Comparison of ENCODE assay signal across 8 cellular contexts in the genomic region with DNA sequence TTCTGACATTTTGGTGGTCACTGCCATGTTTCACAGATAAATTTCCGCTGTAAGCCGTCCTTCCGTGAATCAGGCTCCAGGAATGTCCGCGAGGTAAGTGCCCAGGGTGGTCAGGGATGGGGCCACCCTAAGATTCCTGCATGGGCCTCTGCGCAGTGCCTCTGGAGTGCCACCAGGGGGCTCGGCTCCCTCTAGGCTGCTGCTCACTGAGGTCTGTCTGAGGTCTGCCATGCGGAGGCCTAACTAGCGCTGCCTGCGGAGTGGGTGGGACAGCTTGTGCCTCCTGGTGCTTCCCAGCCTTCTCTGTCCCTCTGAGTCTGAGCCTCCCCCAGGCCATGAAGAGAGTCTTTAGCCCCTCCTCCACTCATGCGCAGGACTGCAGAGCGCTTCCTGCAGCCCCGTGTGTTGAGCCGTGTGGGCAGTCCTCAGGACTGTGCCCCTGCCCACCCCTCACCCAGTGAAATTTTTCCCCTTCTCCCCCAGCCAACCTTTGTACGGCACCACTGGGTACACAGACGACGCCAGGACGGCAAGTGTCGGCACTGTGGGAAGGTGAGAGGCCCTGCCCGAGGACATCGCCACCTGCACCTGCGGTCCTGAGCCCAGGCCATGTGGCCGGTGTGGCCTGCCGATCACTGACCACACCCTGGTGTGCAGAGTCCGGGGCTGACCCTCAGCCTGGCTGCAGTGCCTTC. TPM values are rescaled to one million over a fixed set of nuclear protein-coding genes. Genes with fewer than 3 reads are reported as not detected.
DNase-seq lines count a peak whose midpoint lies in the region; ATAC-seq and TF ChIP-seq lines count a peak whose summit lies in the region.

No MANE protein-coding gene starts in this region.

- H3K27me3 ChIP-seq in HL-60 (ENCODE audit: insufficient read depth, poor library complexity, severe bottlenecking) (no peaks in the 10 kb centered on the region), right atrium auricular region (no peaks in the 10 kb centered on the region)

- TF ChIP-seq CTCF in GM12872 (IDR thresholded peaks at IDR 0.05; ENCODE audit: insufficient read depth, low read depth, low read length) (peak; percentile 100), HL-60 (IDR thresholded peaks at IDR 0.05; ENCODE audit: insufficient read depth, low read length) (peak; percentile 95), right atrium auricular region (IDR thresholded peaks at IDR 0.05) (peak; percentile 64 to 87)

- H3K27ac ChIP-seq in HL-60 (replicated peaks) = no peak overlapping the region
- no peak overlapping the region for H3K27ac ChIP-seq in right atrium auricular region

- no peaks in the 10 kb centered on the region for H3K27me3 Mint-ChIP-seq in activated naive CD8-positive, alpha-beta T cell treated with anti-CD3 and anti-CD28 coated beads, Interleukin-2, amount 50 U/mL, for 24 hours

- ATAC-seq in activated naive CD8-positive, alpha-beta T cell treated with anti-CD3 and anti-CD28 coated beads, Interleukin-2, amount 50 U/mL, for 24 hours = peak; percentile 60
- ATAC-seq in HG03565 (IDR thresholded peaks at IDR 0.05; ENCODE audit: unreplicated experiment) = no peak

- no peak overlapping the region for H3K4me3 ChIP-seq in HL-60 (replicated peaks; ENCODE audit: insufficient read depth, low read length)
- H3K4me3 ChIP-seq in right atrium auricular region = no peak overlapping the region

- no peak overlapping the region for H3K4me3 Mint-ChIP-seq in activated naive CD8-positive, alpha-beta T cell treated with anti-CD3 and anti-CD28 coated beads, Interleukin-2, amount 50 U/mL, for 24 hours

- peaks cover 63% of the 10 kb centered on the region for H3K36me3 ChIP-seq in right atrium auricular region

- H3K4me1 Mint-ChIP-seq in activated naive CD8-positive, alpha-beta T cell treated with anti-CD3 and anti-CD28 coated beads, Interleukin-2, amount 50 U/mL, for 24 hours = peaks cover 15% of the 10 kb centered on the region

- H3K36me3 Mint-ChIP-seq in activated naive CD8-positive, alpha-beta T cell treated with anti-CD3 and anti-CD28 coated beads, Interleukin-2, amount 50 U/mL, for 24 hours (ENCODE audit: low read depth) = peaks cover 7% of the 10 kb centered on the region

- peak overlapping the region; percentile 50 for H3K27ac Mint-ChIP-seq in activated naive CD8-positive, alpha-beta T cell treated with anti-CD3 and anti-CD28 coated beads, Interleukin-2, amount 50 U/mL, for 24 hours

- H3K4me1 ChIP-seq in right atrium auricular region = peaks cover 0 to 34% of the 10 kb centered on the region in 2 donors

- peak; percentile 98 for DNase-seq in A172 (ENCODE audit: low spot score)
- DNase-seq in HL-60 (ENCODE audit: low read depth in 1 of 2, low spot score in 1 of 2) = peak in 1 of 2 experiments; percentile 47
- DNase-seq in RPMI8226 = peak; percentile 51
- DNase-seq in activated naive CD8-positive, alpha-beta T cell treated with anti-CD3 and anti-CD28 coated beads, Interleukin-2, amount 50 U/mL, for 24 hours = peak; percentile 75
- DNase-seq in right atrium auricular region (ENCODE audit: low spot score) = no peak
- DNase-seq in stimulated activated CD4-positive, alpha-beta T cell treated with anti-CD3 and anti-CD28 coated beads, Interleukin-2, amount 100 ng/mL, for 48 hours = peak; percentile 58 to 65

- H3K9me3 Mint-ChIP-seq in activated naive CD8-positive, alpha-beta T cell treated with anti-CD3 and anti-CD28 coated beads, Interleukin-2, amount 50 U/mL, for 24 hours = no peaks in the 10 kb centered on the region

- H3K9me3 ChIP-seq in right atrium auricular region = no peaks in the 10 kb centered on the region

RNA-seq across cellular contexts. Expression of a gene that starts 11.9 kb away (rescaled TPM):
- total RNA-seq in A172 (2014; rRNA removed; shearing (Covaris generic)) = 8.9 and 13.3 TPM in 2 replicates
- 10 to 100 TPM; 11.9 to 26.4 TPM for total RNA-seq in right atrium auricular region

RNA-seq across cellular contexts. Expression of a gene that starts 22.0 kb away (rescaled TPM):
- 4.0 and 5.5 TPM in 2 replicates for total RNA-seq in A172 (2014; rRNA removed; shearing (Covaris generic))
- under 1 TPM in 1 of 2 donors, not detected in 1; 0.28 TPM for total RNA-seq in right atrium auricular region

RNA-seq across cellular contexts. Expression of a gene that starts 22.3 kb away (rescaled TPM):
- total RNA-seq in A172 (2014; rRNA removed; shearing (Covaris generic)) = 88.1 and 89.0 TPM in 2 replicates
- total RNA-seq in right atrium auricular region = 100 to 1,000 TPM in 1 of 2 donors, 10 to 100 TPM in 1; 91.7 to 116 TPM
